Comparison of ENCODE assay signal across 18 cellular contexts in genomic region chr17:77347544-77347943, GRCh38.
DNase-seq lines count a peak whose midpoint lies in the region; ATAC-seq, FAIRE-seq and TF ChIP-seq lines count a peak whose summit lies in the region.
"Had no signal": no experiment of that assay in that cellular context is flagged by ENCODE, and none has a peak within 500 bp of the region (broad histone marks: within the 10 kb centered on the region; RNA-seq: fewer than 3 reads in every experiment).

No MANE protein-coding gene starts in this region.

- H3K27ac Mint-ChIP-seq in natural killer cell, result no peak overlapping the region
- no peak overlapping the region for H3K27ac Mint-ChIP-seq in natural killer cell treated with Interleukin-12 subunit alpha and Interleukin-12 subunit beta and Interleukin-15 and Interleukin-18, amount 100 ng/mL, for 72 hours
- H3K27ac Mint-ChIP-seq in activated T-helper 17 cell treated with anti-CD3 and anti-CD28 coated beads, Interleukin-2, amount 50 U/mL, for 72 hours, result no peak overlapping the region
- H3K27ac Mint-ChIP-seq in T-cell, result no peak overlapping the region
- H3K27ac Mint-ChIP-seq: CD4-positive, CD25-positive, alpha-beta regulatory T cell; CD8-positive, alpha-beta memory T cell had no signal

- H3K79me2 ChIP-seq in osteoblast (ENCODE audit: insufficient read depth, low read length), result peaks cover 94% of the 10 kb centered on the region

- no peak overlapping the region for H3K4me3 Mint-ChIP-seq in natural killer cell
- H3K4me3 Mint-ChIP-seq in natural killer cell treated with Interleukin-12 subunit alpha and Interleukin-12 subunit beta and Interleukin-15 and Interleukin-18, amount 100 ng/mL, for 72 hours, result no peak overlapping the region
- no peak overlapping the region for H3K4me3 Mint-ChIP-seq in activated T-helper 17 cell treated with anti-CD3 and anti-CD28 coated beads, Interleukin-2, amount 50 U/mL, for 72 hours
- no peak overlapping the region for H3K4me3 Mint-ChIP-seq in T-cell
- H3K4me3 Mint-ChIP-seq: CD4-positive, CD25-positive, alpha-beta regulatory T cell had no signal

- H3K4me1 Mint-ChIP-seq in natural killer cell (peaks cover 31 to 37% of the 10 kb centered on the region in 2 donors), T-cell (peaks cover 33 to 62% (median 59%) of the 10 kb centered on the region in 3 donors)
- peaks cover 23 to 35% of the 10 kb centered on the region in 2 donors for H3K4me1 Mint-ChIP-seq in natural killer cell treated with Interleukin-12 subunit alpha and Interleukin-12 subunit beta and Interleukin-15 and Interleukin-18, amount 100 ng/mL, for 72 hours (ENCODE audit: low read depth in 2 of 2)
- H3K4me1 Mint-ChIP-seq in activated T-helper 17 cell treated with anti-CD3 and anti-CD28 coated beads, Interleukin-2, amount 50 U/mL, for 72 hours, result peaks cover 17% of the 10 kb centered on the region

- peak; percentile 68 for FAIRE-seq in GM19239 (lab: Jason Lieb, UNC)
- FAIRE-seq in HTR-8/SVneo (lab: Jason Lieb, UNC), result no peak
- FAIRE-seq: D721Med, G401.6 had no signal

- ATAC-seq in natural killer cell, result peak; percentile 22 to 74 (median 40)
- ATAC-seq in natural killer cell treated with Interleukin-12 subunit alpha and Interleukin-12 subunit beta and Interleukin-15 and Interleukin-18, amount 100 ng/mL, for 72 hours, result no peak
- ATAC-seq in activated T-helper 17 cell treated with anti-CD3 and anti-CD28 coated beads, Interleukin-2, amount 50 U/mL, for 72 hours (replicated peaks), result peak; percentile 50
- ATAC-seq in T-cell (replicated peaks in 1 of 4), result no peak

- peaks cover 66% of the 10 kb centered on the region for H4K20me1 ChIP-seq in osteoblast (ENCODE audit: insufficient read depth, low read length)

- no peak for TF ChIP-seq CTCF in natural killer cell (IDR thresholded peaks at IDR 0.05)
- no peak for TF ChIP-seq CTCF in osteoblast (IDR thresholded peaks at IDR 0.05; ENCODE audit: extremely low read depth, low read depth, low read length)

- H3K4me3 ChIP-seq in osteoblast (ENCODE audit: insufficient read depth, low read length), result no peak overlapping the region
- H3K4me3 ChIP-seq: GM23248, HAP-1 had no signal

- POLR2A ChIA-PET in T-cell (lab: Charles Lee), result no interaction called here

- H3K36me3 ChIP-seq in osteoblast (ENCODE audit: insufficient read depth, low read length), result peaks cover 3% of the 10 kb centered on the region
- H3K36me3 ChIP-seq: BE2C had no signal

- peaks cover 18% of the 10 kb centered on the region for H3K4me1 ChIP-seq in osteoblast (ENCODE audit: insufficient read depth, low read length)
- H3K4me1 ChIP-seq: Caco-2, HAP-1 had no signal

- no peak overlapping the region for H3K4me2 ChIP-seq in osteoblast (ENCODE audit: insufficient read depth, low read length)

- CTCF ChIA-PET in T-cell (lab: Charles Lee), result interaction anchor here (0.6 to 1.1 kb wide), 4 partner anchors 8 to 1240 kb away, joined by 3 to 7 read pairs (median 4); no protein-coding TSS in a partner anchor

- no peak overlapping the region for H3K27ac ChIP-seq in osteoblast (ENCODE audit: low read depth, low read length)
- H3K27ac ChIP-seq: GM23248 had no signal

- no peaks in the 10 kb centered on the region for H3K27me3 ChIP-seq in osteoblast (ENCODE audit: insufficient read depth, low read length)
- H3K27me3 ChIP-seq: BE2C had no signal

- intact Hi-C loops in natural killer cell (cut with micrococcal nuclease), result no loop called here
- intact Hi-C loops in posterior cingulate gyrus (cut with DNase I), result no loop called here

- H3K36me3 Mint-ChIP-seq in natural killer cell (no peaks in the 10 kb centered on the region), T-cell (no peaks in the 10 kb centered on the region)
- no peaks in the 10 kb centered on the region for H3K36me3 Mint-ChIP-seq in natural killer cell treated with Interleukin-12 subunit alpha and Interleukin-12 subunit beta and Interleukin-15 and Interleukin-18, amount 100 ng/mL, for 72 hours
- no peaks in the 10 kb centered on the region for H3K36me3 Mint-ChIP-seq in activated T-helper 17 cell treated with anti-CD3 and anti-CD28 coated beads, Interleukin-2, amount 50 U/mL, for 72 hours (ENCODE audit: low read depth)
- H3K36me3 Mint-ChIP-seq: CD4-positive, CD25-positive, alpha-beta regulatory T cell; CD8-positive, alpha-beta memory T cell had no signal

- no peaks in the 10 kb centered on the region for H3K9me3 ChIP-seq in osteoblast (ENCODE audit: low read depth, low read length)
- H3K9me3 ChIP-seq: BE2C, Caco-2, HAP-1 had no signal

- H3K9me3 Mint-ChIP-seq in natural killer cell (no peaks in the 10 kb centered on the region), T-cell (no peaks in the 10 kb centered on the region)
- no peaks in the 10 kb centered on the region for H3K9me3 Mint-ChIP-seq in natural killer cell treated with Interleukin-12 subunit alpha and Interleukin-12 subunit beta and Interleukin-15 and Interleukin-18, amount 100 ng/mL, for 72 hours
- H3K9me3 Mint-ChIP-seq in activated T-helper 17 cell treated with anti-CD3 and anti-CD28 coated beads, Interleukin-2, amount 50 U/mL, for 72 hours, result no peaks in the 10 kb centered on the region
- H3K9me3 Mint-ChIP-seq: CD8-positive, alpha-beta memory T cell had no signal

- no peaks in the 10 kb centered on the region for H3K27me3 Mint-ChIP-seq in natural killer cell (ENCODE audit: low read depth in 2 of 2)
- no peaks in the 10 kb centered on the region for H3K27me3 Mint-ChIP-seq in natural killer cell treated with Interleukin-12 subunit alpha and Interleukin-12 subunit beta and Interleukin-15 and Interleukin-18, amount 100 ng/mL, for 72 hours
- no peaks in the 10 kb centered on the region for H3K27me3 Mint-ChIP-seq in activated T-helper 17 cell treated with anti-CD3 and anti-CD28 coated beads, Interleukin-2, amount 50 U/mL, for 72 hours
- H3K27me3 Mint-ChIP-seq in T-cell, result no peaks in the 10 kb centered on the region
- H3K27me3 Mint-ChIP-seq: CD4-positive, CD25-positive, alpha-beta regulatory T cell; CD8-positive, alpha-beta memory T cell had no signal

- H2AFZ ChIP-seq in osteoblast (ENCODE audit: low read length), result no peak overlapping the region
- H2AFZ ChIP-seq: GM23248 had no signal

- DNase-seq in natural killer cell (no peak), GM19239 (ENCODE audit: insufficient read length, low spot score) (no peak), osteoblast (ENCODE audit: insufficient read length, low spot score, missing footprints) (peak; percentile 65), HTR-8/SVneo (ENCODE audit: insufficient read length, low spot score) (no peak), posterior cingulate gyrus (no peak), T-cell (no peak)
- no peak for DNase-seq in natural killer cell treated with Interleukin-12 subunit alpha and Interleukin-12 subunit beta and Interleukin-15 and Interleukin-18, amount 100 ng/mL, for 72 hours (ENCODE audit: low spot score)
- DNase-seq: ACHN; BE2C; C1 segment of cervical spinal cord; Caco-2; CD4-positive, CD25-positive, alpha-beta regulatory T cell; CD8-positive, alpha-beta memory T cell; GM23248 had no signal

Comparison
In these comparisons a context has a peak if more than half of its experiments do, and no peak if none do; other contexts are left out.
1. ATAC-seq: peak in natural killer cell (3 of 3) and activated T-helper 17 cell treated with anti-CD3 and anti-CD28 coated beads, Interleukin-2, amount 50 U/mL, for 72 hours (single experiment); none in natural killer cell treated with Interleukin-12 subunit alpha and Interleukin-12 subunit beta and Interleukin-15 and Interleukin-18, amount 100 ng/mL, for 72 hours (0 of 2) and T-cell (0 of 4).